In genomic region chr12:132614861-132615578, GRCh38 we compare ENCODE assay signal across 8 cellular contexts. TPM values are rescaled to one million over a fixed set of nuclear protein-coding genes. Genes with fewer than 3 reads are reported as not detected.
DNase-seq lines count a peak whose midpoint lies in the region; ATAC-seq and TF ChIP-seq lines count a peak whose summit lies in the region.

No MANE protein-coding gene starts in this region.

- peak; percentile 83 for ATAC-seq in stimulated activated naive CD8-positive, alpha-beta T cell treated with anti-CD3 and anti-CD28 coated beads, Interleukin-15, Interleukin-2, amounts not matched to agents 100 U/mL and 50 U/mL, for 24 hours
- no peak for ATAC-seq in GM19397 (IDR thresholded peaks at IDR 0.05; ENCODE audit: unreplicated experiment)

- peaks cover 11% of the 10 kb centered on the region for H3K36me3 Mint-ChIP-seq in nephron progenitor cell (ENCODE audit: low read depth)

- H2AFZ ChIP-seq in Karpas-422 (ENCODE audit: low read length), result no peak overlapping the region
- H2AFZ ChIP-seq in fibroblast of lung (ENCODE audit: low read length), result no peak overlapping the region

- no peaks in the 10 kb centered on the region for H4K20me1 ChIP-seq in Karpas-422 (ENCODE audit: insufficient read depth, low read depth, low read length)
- no peaks in the 10 kb centered on the region for H4K20me1 ChIP-seq in fibroblast of lung (ENCODE audit: control insufficient read depth, extremely low read depth, insufficient read depth, low read length)

- peaks cover 67% of the 10 kb centered on the region for H3K9me3 Mint-ChIP-seq in nephron progenitor cell

- H3K9ac ChIP-seq in Karpas-422 (ENCODE audit: low read length) (no peak overlapping the region), fibroblast of lung (ENCODE audit: insufficient read depth, low read length) (no peak overlapping the region)

- no peak overlapping the region for H3K27ac Mint-ChIP-seq in nephron progenitor cell

- H3K4me2 ChIP-seq in Karpas-422 (ENCODE audit: low read depth, low read length, poor library complexity, severe bottlenecking) (no peak overlapping the region), fibroblast of lung (ENCODE audit: extremely low read depth, insufficient read depth, low read length) (no peak overlapping the region)

- H3K9me3 ChIP-seq in Karpas-422 (ENCODE audit: low read length) (peaks cover 11% of the 10 kb centered on the region), fibroblast of lung (ENCODE audit: control insufficient read depth, insufficient read depth, low read depth, low read length) (no peaks in the 10 kb centered on the region)

- no peaks in the 10 kb centered on the region for H3K79me2 ChIP-seq in Karpas-422 (ENCODE audit: low read length)
- H3K79me2 ChIP-seq in fibroblast of lung (ENCODE audit: control insufficient read depth, insufficient read depth, low read length), result no peaks in the 10 kb centered on the region

- H3K27me3 ChIP-seq in Karpas-422 (ENCODE audit: low read length) (no peaks in the 10 kb centered on the region), fibroblast of lung (ENCODE audit: control insufficient read depth, insufficient read depth, low read length) (peaks cover 39% of the 10 kb centered on the region)

- TF ChIP-seq CTCF in GM12865 (IDR thresholded peaks at IDR 0.05; ENCODE audit: insufficient read depth, low read depth, low read length, missing control alignments), result peak; percentile 80
- peak; percentile 82 to 94 for TF ChIP-seq CTCF in fibroblast of lung (conservative IDR thresholded peaks at IDR 0.05 in 1 of 2, IDR thresholded peaks at IDR 0.05 in 1 of 2; ENCODE audit: low read depth in 1 of 2, low read length in 2 of 2)
- peak; percentile 80 for TF ChIP-seq CTCF in nephron progenitor cell (IDR thresholded peaks at IDR 0.05)

- H3K9me2 ChIP-seq in Karpas-422 (replicated peaks; ENCODE audit: insufficient read depth, low read length), result no peaks in the 10 kb centered on the region

- peaks cover 23% of the 10 kb centered on the region for H3K4me1 Mint-ChIP-seq in nephron progenitor cell

- H3K4me3 ChIP-seq in GM12865 (ENCODE audit: low read depth, low read length) (no peak overlapping the region), Karpas-422 (ENCODE audit: low read length) (no peak overlapping the region), fibroblast of lung (replicated peaks in 1 of 4; ENCODE audit: control extremely low read depth in 1 of 4, insufficient read depth in 1 of 4, low read depth in 3 of 4, low read length in 4 of 4) (no peak overlapping the region)

- H3K27me3 Mint-ChIP-seq in nephron progenitor cell (ENCODE audit: low read depth, poor library complexity), result peaks cover 59% of the 10 kb centered on the region

- H3K4me1 ChIP-seq in Karpas-422 (ENCODE audit: low read length) (no peaks in the 10 kb centered on the region), fibroblast of lung (ENCODE audit: control insufficient read depth, extremely low read depth, insufficient read depth, low read length) (no peaks in the 10 kb centered on the region)

- peak; percentile 84 for DNase-seq in GM12865 (ENCODE audit: low read depth)
- DNase-seq in Karpas-422, result peak; percentile 93
- DNase-seq in activated T-cell treated with anti-CD3 and anti-CD28 coated beads, Interleukin-2, amount 50 U/mL, for 1 hour, result peak; percentile 79
- peak; percentile 66 to 84 for DNase-seq in fibroblast of lung (ENCODE audit: low read depth in 2 of 2)
- DNase-seq in nephron progenitor cell, result peak; percentile 81
- peak; percentile 84 for DNase-seq in stimulated activated naive CD8-positive, alpha-beta T cell treated with anti-CD3 and anti-CD28 coated beads, Interleukin-15, Interleukin-2, amounts not matched to agents 100 U/mL and 50 U/mL, for 24 hours

- H3K36me3 ChIP-seq in Karpas-422 (ENCODE audit: insufficient read depth, low read length), result no peaks in the 10 kb centered on the region
- H3K36me3 ChIP-seq in fibroblast of lung (ENCODE audit: control insufficient read depth, insufficient read depth, low read length), result no peaks in the 10 kb centered on the region

- H3K4me3 Mint-ChIP-seq in nephron progenitor cell, result no peak overlapping the region

- H3K27ac ChIP-seq in Karpas-422 (ENCODE audit: low read length) (no peak overlapping the region), fibroblast of lung (ENCODE audit: insufficient read depth, low read length) (no peak overlapping the region)

TF ChIP-seq in PFSK-1, 5 proteins besides CTCF, POLR2A, EP300 and RAD21:
- TF ChIP-seq REST (IDR thresholded peaks at IDR 0.05; ENCODE audit: insufficient read depth in 1 of 2, low read depth in 2 of 2, low read length in 2 of 2) (no peak), POLR2AphosphoS5 (IDR thresholded peaks at IDR 0.05; ENCODE audit: low read depth, low read length) (peak; percentile 66)
TF ChIP-seq in PFSK-1: peak in this region for 1.

RNA-seq across cellular contexts. Expression of gene P2RX2, which starts 3.6 kb away (rescaled TPM):
- not detected in 2 replicates for total RNA-seq in Karpas-422 (2014; rRNA removed; shearing (Covaris generic); ENCODE audit: low replicate concordance)
- 0.79 TPM for polyA plus RNA-seq in PFSK-1 (2012; ENCODE audit: insufficient read length, low read depth)
- not detected in 2 replicates for total RNA-seq in fibroblast of lung
- not detected in 2 replicates for polyA plus RNA-seq in fibroblast of lung
- polyA plus RNA-seq in fibroblast of lung (2012), result not detected in 2 replicates
- not detected in 2 replicates for polyA minus RNA-seq in fibroblast of lung (ENCODE audit: low replicate concordance)

RNA-seq across cellular contexts. Expression of gene LRCOL1, which starts 4.6 kb away (rescaled TPM):
- total RNA-seq in Karpas-422 (2014; rRNA removed; shearing (Covaris generic); ENCODE audit: low replicate concordance), result not detected in 2 replicates
- not detected for polyA plus RNA-seq in PFSK-1 (2012; ENCODE audit: insufficient read length, low read depth)
- total RNA-seq in fibroblast of lung, result 0.17 TPM in 1 of 2 replicates, not detected in the other
- 0.15 TPM in 1 of 2 replicates, not detected in the other for polyA plus RNA-seq in fibroblast of lung
- polyA plus RNA-seq in fibroblast of lung (2012), result 0.28 TPM in 1 of 2 replicates, not detected in the other
- polyA minus RNA-seq in fibroblast of lung (ENCODE audit: low replicate concordance), result not detected in 2 replicates
